ENCODE assay signal across 8 cellular contexts in genomic region chr2:138502253-138503086, GRCh38. TPM values are rescaled to one million over a fixed set of nuclear protein-coding genes. Genes with fewer than 3 reads are reported as not detected.
A peak's percentile ranks its signal among the peaks of the same experiment; 100 is the strongest.
DNase-seq lines count a peak whose midpoint lies in the region; ATAC-seq and TF ChIP-seq lines count a peak whose summit lies in the region.

No MANE protein-coding gene starts in this region.

- H3K36me3 ChIP-seq in upper lobe of right lung: no peaks in the 10 kb centered on the region

- peak overlapping the region; percentile 91 for H3K4me3 ChIP-seq in upper lobe of right lung

- no peak for TF ChIP-seq CTCF in upper lobe of right lung (IDR thresholded peaks at IDR 0.05)

- ATAC-seq in HG02840 (IDR thresholded peaks at IDR 0.05; ENCODE audit: low FRiP score, unreplicated experiment) (peak; percentile 2), upper lobe of right lung (peak; percentile 9)

- no peaks in the 10 kb centered on the region for H3K27me3 ChIP-seq in upper lobe of right lung

- intact Hi-C loops in upper lobe of right lung (cut with DNase I): no loop called here

- DNase-seq in DMS 273 (lab: John Stamatoyannopoulos, UW; ENCODE audit: unreplicated experiment) (peak; percentile 54), DMS 273 treated with DMSO at 0.1 percent for 48 hours (lab: John Stamatoyannopoulos, UW) (no peak), RPMI8226 (peak; percentile 32), dermis blood vessel endothelial cell (peak; percentile 32), medulla oblongata (ENCODE audit: extremely low spot score) (peak; percentile 42), upper lobe of right lung (no peak), LoVo (ENCODE audit: low spot score) (no peak)

- H3K27ac ChIP-seq in upper lobe of right lung: peak overlapping the region; percentile 91

- peaks cover 36% of the 10 kb centered on the region for H3K4me1 ChIP-seq in upper lobe of right lung

- no peaks in the 10 kb centered on the region for H3K9me3 ChIP-seq in upper lobe of right lung

RNA-seq across cellular contexts. Expression of gene SPOPL, which starts 0.9 kb away (rescaled TPM):
- 17.9 and 20.2 TPM in 2 replicates for total RNA-seq in dermis blood vessel endothelial cell
- total RNA-seq in upper lobe of right lung: 26.3 TPM

Comparison
In these comparisons a context has a peak if more than half of its experiments do, and no peak if none do; other contexts are left out.
1. DNase-seq: peak in DMS 273 (single experiment), RPMI8226 (single experiment), dermis blood vessel endothelial cell (single experiment) and medulla oblongata (single experiment); none in DMS 273 treated with DMSO at 0.1 percent for 48 hours (single experiment), upper lobe of right lung (single experiment) and LoVo (single experiment).